In the genomic region with DNA sequence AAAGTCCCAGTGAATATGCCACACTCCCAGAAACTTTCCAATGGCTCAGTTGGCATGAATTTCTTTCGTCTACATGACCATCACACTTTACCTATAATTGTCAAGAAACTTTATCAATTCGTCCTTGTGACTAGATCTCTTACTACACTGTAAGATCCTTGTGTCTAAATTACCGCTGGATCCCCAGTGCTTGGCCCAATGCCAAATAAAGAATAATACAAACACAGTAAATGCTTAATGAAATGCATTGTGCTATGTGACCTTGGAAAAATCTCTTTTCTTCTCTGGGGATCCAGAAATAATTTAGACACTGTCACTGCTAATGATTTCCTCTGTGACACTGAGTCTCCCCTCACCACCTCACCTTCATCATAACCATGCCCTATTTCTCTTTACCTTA, we compare ENCODE assay signal across 29 cellular contexts.
"Had no signal": no experiment of that assay in that cellular context is flagged by ENCODE, and none has a peak within 500 bp of the region (broad histone marks: within the 10 kb centered on the region; RNA-seq: fewer than 3 reads in every experiment).

No MANE protein-coding gene starts in this region.

- H3K9me3 ChIP-seq: left lung, lower lobe of right lung, ovary, right atrium auricular region, right lobe of liver, tibial nerve, upper lobe of left lung, vagina had no signal

- H3K4me1 ChIP-seq: left lung, lower lobe of right lung, neural progenitor cell, right atrium auricular region, right lobe of liver, tibial nerve, upper lobe of left lung, vagina had no signal

- H3K27me3 ChIP-seq: left lung, neural progenitor cell, ovary, right atrium auricular region, right lobe of liver, tibial nerve, upper lobe of left lung, vagina had no signal

- H3K4me1 Mint-ChIP-seq: mesothelial cell of epicardium, nephron progenitor cell, neural progenitor cell had no signal

- H3K27ac ChIP-seq: left lung, lower lobe of right lung, neural progenitor cell, ovary, right atrium auricular region, right lobe of liver, tibial nerve, upper lobe of left lung, vagina had no signal

- H3K4me2 ChIP-seq: neural progenitor cell, smooth muscle cell had no signal

- DNase-seq: hippocampal formation; kidney; left colon; left lung; lower lobe of right lung; mammary epithelial cell; mesenchymal stem cell; naive B cell; natural killer cell; nephron progenitor cell; ovary; right lobe of liver; stimulated activated CD4-positive, alpha-beta T cell treated with anti-CD3 and anti-CD28 coated beads, Interleukin-1b, Interleukin-23, amount 100 ng/mL, for 48 hours; stimulated activated CD4-positive, alpha-beta T cell treated with anti-CD3 and anti-CD28 coated beads, Interleukin-2, amount 100 ng/mL, for 48 hours; stimulated activated CD4-positive, alpha-beta T cell treated with anti-CD3 and anti-CD28 coated beads, Interleukin-4, amount 100 ng/mL, for 4 hours; stimulated activated CD8-positive, alpha-beta memory T cell treated with anti-CD3 and anti-CD28 coated beads, Interleukin-4, amount 100 ng/mL, for 48 hours; stimulated activated naive CD4-positive, alpha-beta T cell treated with Interleukin-2 at 50 U/mL for 16 hours; stimulated activated naive CD8-positive, alpha-beta T cell treated with anti-CD3 and anti-CD28 coated beads, Interleukin-15, amount 100 ng/mL, for 72 hours; substantia nigra; upper lobe of left lung had no signal

- H3K27ac Mint-ChIP-seq: mesothelial cell of epicardium; naive B cell; natural killer cell; nephron progenitor cell; neural progenitor cell; progenitor cell of endocrine pancreas; stimulated activated memory B cell treated with anti-CD40 and anti-IgM and Interleukin-4, amounts not matched to agents 10 μg/mL and 1 μg/mL and 100 μg/mL, for 72 hours; stimulated activated naive CD8-positive, alpha-beta T cell treated with anti-CD3 and anti-CD28 coated beads, Interleukin-15, amount 100 ng/mL, for 72 hours had no signal

- H3K36me3 Mint-ChIP-seq: mesothelial cell of epicardium; natural killer cell; neural progenitor cell; stimulated activated memory B cell treated with anti-CD40 and anti-IgM and Interleukin-4, amounts not matched to agents 10 μg/mL and 1 μg/mL and 100 μg/mL, for 72 hours had no signal

- H3K9me3 Mint-ChIP-seq: natural killer cell; neural progenitor cell; stimulated activated naive CD8-positive, alpha-beta T cell treated with anti-CD3 and anti-CD28 coated beads, Interleukin-15, amount 100 ng/mL, for 72 hours had no signal

- H3K36me3 ChIP-seq: left lung, lower lobe of right lung, neural progenitor cell, ovary, right atrium auricular region, right lobe of liver, tibial nerve, upper lobe of left lung, vagina had no signal

- H3K27me3 Mint-ChIP-seq: progenitor cell of endocrine pancreas; stimulated activated memory B cell treated with anti-CD40 and anti-IgM and Interleukin-4, amounts not matched to agents 10 μg/mL and 1 μg/mL and 100 μg/mL, for 72 hours; stimulated activated naive CD8-positive, alpha-beta T cell treated with anti-CD3 and anti-CD28 coated beads, Interleukin-15, amount 100 ng/mL, for 72 hours had no signal

- ATAC-seq: left colon; left lung; lower lobe of right lung; natural killer cell; right lobe of liver; stimulated activated memory B cell treated with anti-CD40 and anti-IgM and Interleukin-4, amounts not matched to agents 10 μg/mL and 1 μg/mL and 100 μg/mL, for 72 hours; stimulated activated naive CD8-positive, alpha-beta T cell treated with anti-CD3 and anti-CD28 coated beads, Interleukin-15, amount 100 ng/mL, for 72 hours had no signal

- H3K4me3 ChIP-seq: left lung, lower lobe of right lung, neural progenitor cell, ovary, right atrium auricular region, right lobe of liver, smooth muscle cell, tibial nerve, upper lobe of left lung, vagina had no signal

- FAIRE-seq: islet of Langerhans, kidney had no signal

- H3K4me3 Mint-ChIP-seq: mesothelial cell of epicardium; naive B cell; natural killer cell; nephron progenitor cell; neural progenitor cell; stimulated activated memory B cell treated with anti-CD40 and anti-IgM and Interleukin-4, amounts not matched to agents 10 μg/mL and 1 μg/mL and 100 μg/mL, for 72 hours; stimulated activated naive CD8-positive, alpha-beta T cell treated with anti-CD3 and anti-CD28 coated beads, Interleukin-15, amount 100 ng/mL, for 72 hours had no signal
